20 cellular contexts compared by ENCODE assay signal in the genomic region with DNA sequence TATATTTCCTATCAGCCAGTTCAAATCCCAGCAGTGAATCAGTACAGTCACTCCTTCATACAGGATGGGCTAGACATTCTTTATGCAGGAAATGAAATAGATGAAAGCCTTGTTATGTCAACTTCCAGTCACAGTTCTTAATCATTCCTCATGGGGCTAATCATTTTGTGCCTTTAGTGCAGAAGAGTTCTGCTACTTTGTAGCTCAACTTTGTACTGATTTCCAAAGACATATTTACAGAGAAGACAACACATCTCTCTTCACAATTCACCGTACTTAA.
DNase-seq lines count a peak whose midpoint lies in the region; ATAC-seq, FAIRE-seq and TF ChIP-seq lines count a peak whose summit lies in the region.
"Had no signal": no experiment of that assay in that cellular context is flagged by ENCODE, and none has a peak within 500 bp of the region (broad histone marks: within the 10 kb centered on the region; RNA-seq: fewer than 3 reads in every experiment).

No MANE protein-coding gene starts in this region.

- WGBS in testis, 2 donors = 54 to 59% methylated on average over 1 of the region's 1 CpG

- H3K27ac ChIP-seq in testis = peak overlapping the region; percentile 48 to 62
- H3K27ac ChIP-seq: lower lobe of right lung, ovary, sigmoid colon had no signal

- no peaks in the 10 kb centered on the region for H3K9me3 ChIP-seq in testis
- H3K9me3 ChIP-seq: breast epithelium, lower lobe of right lung, MG63, ovary, sigmoid colon had no signal

- no peaks in the 10 kb centered on the region for H3K36me3 ChIP-seq in testis (ENCODE audit: low read depth, missing control alignments)
- H3K36me3 ChIP-seq: breast epithelium, lower lobe of right lung, MG63, ovary, sigmoid colon had no signal

- H3K4me3 ChIP-seq in testis = no peak overlapping the region
- H3K4me3 ChIP-seq: breast epithelium, lower lobe of right lung, MG63, ovary, sigmoid colon had no signal

- no peaks in the 10 kb centered on the region for H3K27me3 ChIP-seq in testis
- H3K27me3 ChIP-seq: breast epithelium, MG63, ovary, sigmoid colon had no signal

- intact Hi-C loops in testis (cut with DNase I; ENCODE audit: low total_unique reads) = no loop called here

- no peak for TF ChIP-seq CTCF in testis (IDR thresholded peaks at IDR 0.05)

- no peak for TF ChIP-seq POLR2A in testis (IDR thresholded peaks at IDR 0.05)

- ATAC-seq in HG02973 (IDR thresholded peaks at IDR 0.05; ENCODE audit: unreplicated experiment) = no peak
- ATAC-seq: activated CD4-positive, alpha-beta T cell treated with anti-CD3 and anti-CD28 coated beads for 36 hours; esophagus mucosa; lower lobe of right lung had no signal

- FAIRE-seq in RCC 7860 (lab: Jason Lieb, UNC) = no peak

- H3K4me1 ChIP-seq in testis = peaks cover 4% of the 10 kb centered on the region
- H3K4me1 ChIP-seq: breast epithelium, lower lobe of right lung, sigmoid colon had no signal

- peak; percentile 37 for DNase-seq in HT1080 (ENCODE audit: low read depth)
- peak; percentile 21 for DNase-seq in astrocyte of the hippocampus (ENCODE audit: low read depth, low spot score)
- DNase-seq in iris pigment epithelial cell (ENCODE audit: low read depth) = peak; percentile 16
- DNase-seq in testis = no peak
- no peak for DNase-seq in RCC 7860 (ENCODE audit: low spot score)
- DNase-seq in activated CD8-positive, alpha-beta memory T cell treated with anti-CD3 and anti-CD28 coated beads for 24 hours = no peak
- DNase-seq: activated CD4-positive, alpha-beta T cell treated with anti-CD3 and anti-CD28 coated beads for 36 hours; activated naive CD8-positive, alpha-beta T cell treated with anti-CD3 and anti-CD28 coated beads for 36 hours; lower lobe of right lung; NCI-H1436 treated with DMSO at 0.1 percent for 48 hours; NCI-H345; ovary; sigmoid colon; stimulated activated CD4-positive, alpha-beta T cell treated with anti-CD3 and anti-CD28 coated beads, Interleukin-2, amount 100 ng/mL, for 24 hours; SW 1271; trophoblast cell had no signal

Comparison
In these comparisons a context has a peak if more than half of its experiments do, and no peak if none do; other contexts are left out.
1. DNase-seq: peak in HT1080 (single experiment), astrocyte of the hippocampus (single experiment) and iris pigment epithelial cell (single experiment); none in testis (single experiment), RCC 7860 (single experiment) and activated CD8-positive, alpha-beta memory T cell treated with anti-CD3 and anti-CD28 coated beads for 24 hours (single experiment).